8 cellular contexts compared by ENCODE assay signal in genomic region chr20:46568570-46569129, GRCh38. TPM values are rescaled to one million over a fixed set of nuclear protein-coding genes. Genes with fewer than 3 reads are reported as not detected.
DNase-seq lines count a peak whose midpoint lies in the region; ATAC-seq, FAIRE-seq and TF ChIP-seq lines count a peak whose summit lies in the region.

No MANE protein-coding gene starts in this region.

- H3K27ac Mint-ChIP-seq in T-helper 17 cell = no peak overlapping the region

- no peaks in the 10 kb centered on the region for H3K36me3 ChIP-seq in endothelial cell of umbilical vein (ENCODE audit: control insufficient read depth in 2 of 2, extremely low read depth in 1 of 2, insufficient read depth in 2 of 2, low read length in 2 of 2)

- TF ChIP-seq CTCF in endothelial cell of umbilical vein (IDR thresholded peaks at IDR 0.05; ENCODE audit: extremely low read depth in 1 of 2, insufficient read depth in 1 of 2, low read depth in 1 of 2, low read length in 2 of 2) (no peak), omental fat pad (IDR thresholded peaks at IDR 0.05) (no peak), GM10266 (IDR thresholded peaks at IDR 0.05; ENCODE audit: control insufficient read depth, insufficient read depth, low read depth, missing control alignments) (no peak)

- no peak overlapping the region for H3K27ac ChIP-seq in endothelial cell of umbilical vein (ENCODE audit: insufficient read depth, low read depth, low read length)

- POLR2A ChIA-PET in endothelial cell of umbilical vein (lab: Charles Lee) = interaction anchor here (1.7 kb wide), 1 partner anchor 10 kb away, joined by 8 read pairs; no protein-coding TSS in a partner anchor

- H3K4me1 ChIP-seq in endothelial cell of umbilical vein (ENCODE audit: control insufficient read depth, extremely low read depth, insufficient read depth, low read length) = peaks cover 3% of the 10 kb centered on the region

- no peak overlapping the region for H3K9ac ChIP-seq in endothelial cell of umbilical vein (replicated peaks; ENCODE audit: extremely low read depth, insufficient read depth, low read length)

- no peaks in the 10 kb centered on the region for H3K79me2 ChIP-seq in endothelial cell of umbilical vein (ENCODE audit: control insufficient read depth, insufficient read depth, low read length)

- H3K36me3 Mint-ChIP-seq in T-helper 17 cell (ENCODE audit: low read depth) = no peaks in the 10 kb centered on the region

- dilution Hi-C loops in endothelial cell of umbilical vein (cut with MboI; ENCODE audit: extremely low pct_ligation_motif_present, low sequenced_read_pairs) = no loop called here

- DNase-seq in DMS53 treated with DMSO at 0.1 percent for 48 hours (lab: John Stamatoyannopoulos, UW; ENCODE audit: unreplicated experiment) = peak; percentile 72
- DNase-seq in NCI-H345 treated with DMSO at 0.1 percent for 48 hours (lab: John Stamatoyannopoulos, UW; ENCODE audit: unreplicated experiment) = peak; percentile 92
- peak; percentile 85 for DNase-seq in endothelial cell of umbilical vein (ENCODE audit: low read depth, low spot score)
- peak; percentile 38 for DNase-seq in omental fat pad (ENCODE audit: low spot score)
- no peak for DNase-seq in T-helper 17 cell
- no peak for DNase-seq in stimulated activated CD8-positive, alpha-beta memory T cell treated with anti-CD3 and anti-CD28 coated beads, Interleukin-4, amount 100 ng/mL, for 48 hours
- no peak for DNase-seq in GM10266 (ENCODE audit: extremely low spot score)

- H3K9me3 ChIP-seq in endothelial cell of umbilical vein (replicated peaks; ENCODE audit: control insufficient read depth, insufficient read depth, low read length) (no peaks in the 10 kb centered on the region), T-helper 17 cell (ENCODE audit: control insufficient read depth, low read length, poor library complexity, severe bottlenecking) (no peaks in the 10 kb centered on the region)

- H3K9me1 ChIP-seq in endothelial cell of umbilical vein (replicated peaks; ENCODE audit: control insufficient read depth, extremely low read depth, insufficient read depth, low read length) = no peaks in the 10 kb centered on the region

- no peaks in the 10 kb centered on the region for H4K20me1 ChIP-seq in endothelial cell of umbilical vein (replicated peaks; ENCODE audit: control insufficient read depth, extremely low read depth, insufficient read depth, low read length)

- peaks cover 32% of the 10 kb centered on the region for H3K27me3 Mint-ChIP-seq in T-helper 17 cell

- H3K27me3 ChIP-seq in endothelial cell of umbilical vein (ENCODE audit: control insufficient read depth in 2 of 2, insufficient read depth in 2 of 2, low read length in 2 of 2) = no peaks in the 10 kb centered on the region

- ATAC-seq in omental fat pad (ENCODE audit: low FRiP score) (no peak), T-helper 17 cell (no peak), HG02885 (IDR thresholded peaks at IDR 0.05; ENCODE audit: poor library complexity, unreplicated experiment) (no peak)

- no TSS peak for BruUV-seq in endothelial cell of umbilical vein (replicated peaks; lab: Mats Ljungman, UMichigan)

- CTCF ChIA-PET in endothelial cell of umbilical vein (lab: Charles Lee) = interaction anchor here (0.7 to 1.8 kb wide), 4 partner anchors 10 to 18 kb away, joined by 3 to 4 read pairs (median 4); partner anchors contain the start of gene OCSTAMP

- H3K4me1 Mint-ChIP-seq in T-helper 17 cell = no peaks in the 10 kb centered on the region

- intact Hi-C loops in endothelial cell of umbilical vein (cut with micrococcal nuclease) = no loop called here

- H2AFZ ChIP-seq in endothelial cell of umbilical vein (ENCODE audit: low read depth, low read length) = no peak overlapping the region

- no peak overlapping the region for H3K4me3 ChIP-seq in endothelial cell of umbilical vein (replicated peaks in 1 of 3; ENCODE audit: insufficient read depth in 1 of 3, low read depth in 1 of 3, low read length in 3 of 3)

- no peak overlapping the region for H3K4me2 ChIP-seq in endothelial cell of umbilical vein (ENCODE audit: insufficient read depth, low read length)

- peak; percentile 77 for FAIRE-seq in endothelial cell of umbilical vein (lab: Jason Lieb, UNC)

- no peak overlapping the region for H3K4me3 Mint-ChIP-seq in T-helper 17 cell

- TF ChIP-seq POLR2A in endothelial cell of umbilical vein (IDR thresholded peaks at IDR 0.05; ENCODE audit: low read depth, low read length) = no peak

TF ChIP-seq in endothelial cell of umbilical vein, 7 proteins besides CTCF, POLR2A, EP300 and RAD21:
- TF ChIP-seq EZH2 (IDR thresholded peaks at IDR 0.05; ENCODE audit: borderline replicate concordance, low read depth, low read length, severe bottlenecking) (no peak), MYC (IDR thresholded peaks at IDR 0.05; ENCODE audit: low read depth, low read length) (no peak), MAX (IDR thresholded peaks at IDR 0.05; ENCODE audit: insufficient read depth, insufficient read length) (no peak), JUN (IDR thresholded peaks at IDR 0.05; ENCODE audit: borderline replicate concordance, insufficient read depth, insufficient read length, low read depth) (no peak), POLR2AphosphoS5 (IDR thresholded peaks at IDR 0.05; ENCODE audit: insufficient read depth, low read depth, low read length) (no peak)

RNA-seq across cellular contexts. Expression of gene OCSTAMP, which starts 18.2 kb away (rescaled TPM):
- total RNA-seq in endothelial cell of umbilical vein = not detected in 2 replicates
- not detected in 2 replicates for polyA plus RNA-seq in endothelial cell of umbilical vein
- not detected in 2 replicates for polyA plus RNA-seq in endothelial cell of umbilical vein (2011; cell fraction: cytosol; rRNA removed)
- not detected in 2 replicates for polyA plus RNA-seq in endothelial cell of umbilical vein (2011; cell fraction: nucleus; rRNA removed)
- polyA plus RNA-seq in endothelial cell of umbilical vein (2012) = not detected in 2 replicates
- polyA minus RNA-seq in endothelial cell of umbilical vein = not detected in 2 replicates
- polyA minus RNA-seq in endothelial cell of umbilical vein (2011; cell fraction: cytosol; rRNA and poly(A)+ RNA removed) = not detected
- polyA minus RNA-seq in endothelial cell of umbilical vein (2011; cell fraction: nucleus; rRNA and poly(A)+ RNA removed) = not detected in 2 replicates
- total RNA-seq in omental fat pad = under 1 TPM in 1 of 4 donors, not detected in 3; 0.24 TPM
- not detected for total RNA-seq in T-helper 17 cell

RNA-seq across cellular contexts. Expression of gene ZNF334, which starts 55.3 kb away (rescaled TPM):
- 0.30 and 1.6 TPM in 2 replicates for total RNA-seq in endothelial cell of umbilical vein
- 0.03 and 0.08 TPM in 2 replicates for polyA plus RNA-seq in endothelial cell of umbilical vein
- polyA plus RNA-seq in endothelial cell of umbilical vein (2011; cell fraction: cytosol; rRNA removed) = 0.03 and 0.04 TPM in 2 replicates
- 0.69 and 0.75 TPM in 2 replicates for polyA plus RNA-seq in endothelial cell of umbilical vein (2011; cell fraction: nucleus; rRNA removed)
- 0.13 and 0.25 TPM in 2 replicates for polyA plus RNA-seq in endothelial cell of umbilical vein (2012)
- polyA minus RNA-seq in endothelial cell of umbilical vein = 0.13 TPM in 1 of 2 replicates, not detected in the other
- polyA minus RNA-seq in endothelial cell of umbilical vein (2011; cell fraction: cytosol; rRNA and poly(A)+ RNA removed) = not detected
- 0.19 and 0.24 TPM in 2 replicates for polyA minus RNA-seq in endothelial cell of umbilical vein (2011; cell fraction: nucleus; rRNA and poly(A)+ RNA removed)
- 1 to 10 TPM; 1.2 to 7.3 (median 2.4) TPM for total RNA-seq in omental fat pad
- total RNA-seq in T-helper 17 cell = under 1 TPM; 0.21 to 0.27 TPM

Comparison
In these comparisons a context has a peak if more than half of its experiments do, and no peak if none do; other contexts are left out.
1. DNase-seq: peak in DMS53 treated with DMSO at 0.1 percent for 48 hours (single experiment), NCI-H345 treated with DMSO at 0.1 percent for 48 hours (single experiment), endothelial cell of umbilical vein (single experiment) and omental fat pad (single experiment); none in T-helper 17 cell (0 of 3), stimulated activated CD8-positive, alpha-beta memory T cell treated with anti-CD3 and anti-CD28 coated beads, Interleukin-4, amount 100 ng/mL, for 48 hours (single experiment) and GM10266 (single experiment).